27 cellular contexts compared by ENCODE assay signal in the genomic region with DNA sequence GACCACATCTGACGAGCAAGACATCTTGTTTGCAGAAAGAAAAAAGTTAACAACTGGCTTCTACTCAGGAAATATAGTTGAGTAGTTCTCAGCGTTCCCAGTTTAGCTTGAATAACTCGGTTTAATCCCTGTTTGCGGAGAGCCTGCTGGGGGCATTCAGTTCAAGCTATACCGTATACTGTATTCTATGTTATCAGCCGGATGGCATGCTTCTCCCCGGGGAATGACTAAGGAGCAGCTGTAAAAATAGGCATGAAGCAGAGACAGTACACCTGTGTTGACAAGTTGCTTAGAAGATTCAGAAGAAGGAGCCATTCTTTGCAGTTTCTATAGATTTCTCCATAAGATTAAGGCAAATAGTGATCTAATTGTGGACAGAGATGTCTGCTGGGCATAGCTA.
"Had no signal": no experiment of that assay in that cellular context is flagged by ENCODE, and none has a peak within 500 bp of the region (broad histone marks: within the 10 kb centered on the region; RNA-seq: fewer than 3 reads in every experiment).

No MANE protein-coding gene starts in this region.

- DNase-seq: activated CD4-positive, alpha-beta memory T cell treated with anti-CD3 and anti-CD28 coated beads, Interleukin-2, amount 10 ng/mL, durations not matched to agents 7 days and 5 days; activated CD4-positive, alpha-beta T cell treated with anti-CD3 and anti-CD28 coated beads for 1 hour; activated CD4-positive, alpha-beta T cell treated with anti-CD3 and anti-CD28 coated beads for 4 hours; activated CD4-positive, alpha-beta T cell treated with anti-CD3 and anti-CD28 coated beads, Interleukin-2, amount 10 ng/mL, durations not matched to agents 7 days and 5 days; activated CD4-positive, alpha-beta T cell treated with anti-CD3 and anti-CD28 coated beads, Interleukin-2, amount 50 U/mL, for 4 hours; activated CD8-positive, alpha-beta memory T cell treated with anti-CD3 and anti-CD28 coated beads, Interleukin-2, amount 50 U/mL, for 48 hours; activated effector memory CD4-positive, alpha-beta T cell treated with Interleukin-2 at 50 U/mL for 16 hours; activated gamma-delta T cell treated with Interleukin-2 at 50 U/mL for 16 hours; activated naive CD4-positive, alpha-beta T cell treated with anti-CD3 and anti-CD28 coated beads, Interleukin-2, amount 50 U/mL, for 16 hours; activated naive CD4-positive, alpha-beta T cell treated with Interleukin-2 at 50 U/mL for 16 hours; activated T-cell treated with anti-CD3 and anti-CD28 coated beads for 4 hours; activated T-cell treated with anti-CD3 and anti-CD28 coated beads, Interleukin-2, amount 50 U/mL, for 24 hours; amniotic stem cell; anterior cingulate cortex; body of pancreas; central memory CD4-positive, alpha-beta T cell; cerebellar nuclear complex; colonic mucosa; effector CD8-positive, alpha-beta T cell; esophagus squamous epithelium; foreskin melanocyte; heart right ventricle; T-helper 2 cell had no signal

- H3K4me3 ChIP-seq: body of pancreas, cardiac muscle cell, colonic mucosa, esophagus squamous epithelium, gastroesophageal sphincter, heart right ventricle had no signal

- ATAC-seq: activated T-helper 17 cell treated with anti-CD3 and anti-CD28 coated beads, Interleukin-2, amount 50 U/mL, for 72 hours; body of pancreas; gastroesophageal sphincter; heart right ventricle; WTC11 had no signal
